26 cellular contexts compared by ENCODE assay signal in genomic region chr3:184611606-184612304, GRCh38. TPM values are rescaled to one million over a fixed set of nuclear protein-coding genes. Genes with fewer than 3 reads are reported as not detected.
DNase-seq lines count a peak whose midpoint lies in the region; TF ChIP-seq lines count a peak whose summit lies in the region.
"Had no signal": no experiment of that assay in that cellular context is flagged by ENCODE, and none has a peak within 500 bp of the region (broad histone marks: within the 10 kb centered on the region; RNA-seq: fewer than 3 reads in every experiment).

No MANE protein-coding gene starts in this region.

- no peaks in the 10 kb centered on the region for H4K20me1 ChIP-seq in fibroblast of lung (ENCODE audit: control insufficient read depth, extremely low read depth, insufficient read depth, low read length)

- TF ChIP-seq CTCF in right atrium auricular region (IDR thresholded peaks at IDR 0.05): no peak
- TF ChIP-seq CTCF in fibroblast of lung (conservative IDR thresholded peaks at IDR 0.05 in 1 of 2, IDR thresholded peaks at IDR 0.05 in 1 of 2; ENCODE audit: low read depth in 1 of 2, low read length in 2 of 2): no peak
- TF ChIP-seq CTCF in mesothelial cell of epicardium (IDR thresholded peaks at IDR 0.05; ENCODE audit: unreplicated experiment): no peak
- TF ChIP-seq CTCF in testis (IDR thresholded peaks at IDR 0.05): no peak

- no peak overlapping the region for H3K27ac ChIP-seq in right atrium auricular region
- H3K27ac ChIP-seq in fibroblast of lung (ENCODE audit: insufficient read depth, low read length): no peak overlapping the region
- no peak overlapping the region for H3K27ac ChIP-seq in testis
- H3K27ac ChIP-seq: HL-60 had no signal

- TF ChIP-seq POLR2A in testis (IDR thresholded peaks at IDR 0.05): no peak

- no peak overlapping the region for H3K4me3 Mint-ChIP-seq in mesothelial cell of epicardium
- H3K4me3 Mint-ChIP-seq: CD4-positive, CD25-positive, alpha-beta regulatory T cell; HFFc6; IgD-negative memory B cell had no signal

- WGBS in testis, 2 donors: 75 to 76% methylated on average over 8 of the region's 8 CpGs

- H3K36me3 ChIP-seq in right atrium auricular region (no peaks in the 10 kb centered on the region), fibroblast of lung (ENCODE audit: control insufficient read depth, insufficient read depth, low read length) (no peaks in the 10 kb centered on the region), testis (ENCODE audit: low read depth, missing control alignments) (no peaks in the 10 kb centered on the region)
- H3K36me3 ChIP-seq: BE2C, MG63 had no signal

- peak; percentile 47 for DNase-seq in cardiac septum (ENCODE audit: low spot score)
- DNase-seq in right atrium auricular region (ENCODE audit: low spot score): no peak
- peak; percentile 14 to 18 for DNase-seq in fibroblast of lung (ENCODE audit: low read depth in 2 of 2)
- no peak for DNase-seq in mesothelial cell of epicardium (ENCODE audit: low spot score in 2 of 2, unreplicated experiment in 2 of 2)
- peak; percentile 72 for DNase-seq in testis
- no peak for DNase-seq in NCI-H2107 (lab: John Stamatoyannopoulos, UW)
- no peak for DNase-seq in NCI-H2029 treated with DMSO at 0.1 percent for 48 hours (lab: John Stamatoyannopoulos, UW)
- no peak for DNase-seq in NCI-H446 treated with DMSO at 0.1 percent for 48 hours (lab: John Stamatoyannopoulos, UW)
- DNase-seq: BE2C; CD4-positive, CD25-positive, alpha-beta regulatory T cell; COR-L47; DMS 273 treated with DMSO at 0.1 percent for 48 hours; GDM1; H7; HFFc6; Karpas-422; MG63; NCI-H1048; NCI-H1436; NCI-H2029; NCI-H2171 treated with DMSO at 0.1 percent for 48 hours; NCI-H748 treated with DMSO at 0.1 percent for 48 hours; SIG-M5 had no signal

- H3K27me3 ChIP-seq in right atrium auricular region: no peaks in the 10 kb centered on the region
- peaks cover 4% of the 10 kb centered on the region for H3K27me3 ChIP-seq in fibroblast of lung (ENCODE audit: control insufficient read depth, insufficient read depth, low read length)
- H3K27me3 ChIP-seq in testis: no peaks in the 10 kb centered on the region
- H3K27me3 ChIP-seq: BE2C, MG63 had no signal

- H3K27ac Mint-ChIP-seq in mesothelial cell of epicardium: peak overlapping the region; percentile 85
- H3K27ac Mint-ChIP-seq: HFFc6, IgD-negative memory B cell had no signal

- intact Hi-C loops in cardiac septum (cut with DNase I) (no loop called here), testis (cut with DNase I; ENCODE audit: low total_unique reads) (no loop called here)

- no peaks in the 10 kb centered on the region for H3K79me2 ChIP-seq in fibroblast of lung (ENCODE audit: control insufficient read depth, insufficient read depth, low read length)

- peaks cover 36% of the 10 kb centered on the region for H3K4me1 Mint-ChIP-seq in mesothelial cell of epicardium
- H3K4me1 Mint-ChIP-seq: CD4-positive, CD25-positive, alpha-beta regulatory T cell; IgD-negative memory B cell had no signal

- H3K27me3 Mint-ChIP-seq in mesothelial cell of epicardium (ENCODE audit: low read depth): no peaks in the 10 kb centered on the region

- no peaks in the 10 kb centered on the region for H3K4me1 ChIP-seq in right atrium auricular region
- no peaks in the 10 kb centered on the region for H3K4me1 ChIP-seq in fibroblast of lung (ENCODE audit: control insufficient read depth, extremely low read depth, insufficient read depth, low read length)
- H3K4me1 ChIP-seq in testis: no peaks in the 10 kb centered on the region
- H3K4me1 ChIP-seq: BE2C had no signal

- no peaks in the 10 kb centered on the region for H3K9me3 Mint-ChIP-seq in mesothelial cell of epicardium
- H3K9me3 Mint-ChIP-seq: CD4-positive, CD25-positive, alpha-beta regulatory T cell; HFFc6; IgD-negative memory B cell had no signal

- H3K4me2 ChIP-seq in fibroblast of lung (ENCODE audit: extremely low read depth, insufficient read depth, low read length): no peak overlapping the region

- no peak overlapping the region for H3K4me3 ChIP-seq in right atrium auricular region
- no peak overlapping the region for H3K4me3 ChIP-seq in fibroblast of lung (replicated peaks in 1 of 4; ENCODE audit: control extremely low read depth in 1 of 4, insufficient read depth in 1 of 4, low read depth in 3 of 4, low read length in 4 of 4)
- H3K4me3 ChIP-seq in testis: no peak overlapping the region
- H3K4me3 ChIP-seq: MG63 had no signal

- H2AFZ ChIP-seq in fibroblast of lung (ENCODE audit: low read length): no peak overlapping the region

- H3K9me3 ChIP-seq in right atrium auricular region (no peaks in the 10 kb centered on the region), fibroblast of lung (ENCODE audit: control insufficient read depth, insufficient read depth, low read depth, low read length) (no peaks in the 10 kb centered on the region), testis (no peaks in the 10 kb centered on the region)
- H3K9me3 ChIP-seq: BE2C, MG63 had no signal

- no peak overlapping the region for H3K9ac ChIP-seq in fibroblast of lung (ENCODE audit: insufficient read depth, low read length)

- no peaks in the 10 kb centered on the region for H3K36me3 Mint-ChIP-seq in mesothelial cell of epicardium
- H3K36me3 Mint-ChIP-seq: CD4-positive, CD25-positive, alpha-beta regulatory T cell; IgD-negative memory B cell had no signal

RNA-seq across cellular contexts. Expression of gene EPHB3, which starts 50.2 kb away (rescaled TPM):
- 3.6 TPM for total RNA-seq in cardiac septum
- total RNA-seq in right atrium auricular region: 1 to 10 TPM; 2.1 to 5.1 TPM
- total RNA-seq in fibroblast of lung: 3.9 and 7.6 TPM in 2 replicates
- 1.6 and 2.2 TPM in 2 replicates for polyA plus RNA-seq in fibroblast of lung
- 4.0 and 5.1 TPM in 2 replicates for polyA plus RNA-seq in fibroblast of lung (2012)
- polyA minus RNA-seq in fibroblast of lung (ENCODE audit: low replicate concordance): 21.6 and 24.8 TPM in 2 replicates
- total RNA-seq in mesothelial cell of epicardium: 98.9 to 115 TPM (median 106 TPM) in 3 replicates
- total RNA-seq in testis: 1 to 10 TPM; 2.0 to 2.3 TPM
- polyA plus RNA-seq in testis (ENCODE audit: insufficient read depth, low read depth, low replicate concordance): 2.6 TPM
- total RNA-seq: CD4-positive, CD25-positive, alpha-beta regulatory T cell; NCI-H460 had no signal
- polyA plus RNA-seq: CD4-positive, CD25-positive, alpha-beta regulatory T cell; IgD-negative memory B cell had no signal

Comparison
In these comparisons a context has a peak if more than half of its experiments do, and no peak if none do; other contexts are left out.
1. DNase-seq: peak in cardiac septum (single experiment), fibroblast of lung (2 of 2) and testis (single experiment); none in right atrium auricular region (single experiment), mesothelial cell of epicardium (0 of 2), NCI-H2107 (single experiment), NCI-H2029 treated with DMSO at 0.1 percent for 48 hours (single experiment) and NCI-H446 treated with DMSO at 0.1 percent for 48 hours (single experiment).
2. RNA of gene EPHB3, which starts 50.2 kb away (total RNA-seq): 98.9 to 115 TPM in mesothelial cell of epicardium; 3.9 to 7.6 TPM in fibroblast of lung, 2.1 to 5.1 TPM in right atrium auricular region, 3.6 TPM in cardiac septum (single experiment) and 2.0 to 2.3 TPM in testis; every median in the first group is over 10 times any median in the second.